ENCODE assay signal across 18 cellular contexts in the genomic region with DNA sequence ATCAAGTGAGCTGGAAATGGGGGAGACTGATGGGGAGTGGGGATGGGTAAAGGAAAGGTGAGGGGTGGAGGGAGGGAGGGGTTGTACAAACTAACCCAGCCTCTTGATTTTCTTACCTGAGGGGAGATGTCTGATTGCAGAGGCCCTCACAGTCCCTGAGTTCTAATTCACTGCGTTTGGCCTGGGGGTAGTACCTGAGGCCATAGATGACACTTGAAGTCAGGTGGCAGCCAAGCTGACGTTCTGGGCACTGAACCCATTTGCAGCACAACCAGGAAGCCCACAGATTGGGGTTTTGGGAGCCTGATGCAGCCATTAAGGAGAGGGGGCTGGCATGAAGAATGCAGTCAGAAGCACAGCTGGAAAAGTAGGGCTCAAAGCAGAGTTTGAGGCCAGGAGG.
"Had no signal": no experiment of that assay in that cellular context is flagged by ENCODE, and none has a peak within 500 bp of the region (broad histone marks: within the 10 kb centered on the region; RNA-seq: fewer than 3 reads in every experiment).

No MANE protein-coding gene starts in this region.

- DNase-seq: cerebellar nuclear complex; dermis blood vessel endothelial cell; dorsolateral prefrontal cortex; effector CD4-positive, alpha-beta T cell; effector memory CD4-positive, alpha-beta T cell; foreskin melanocyte; gastrocnemius medialis; glutamatergic neuron; heart right ventricle; hippocampal formation; left cardiac atrium; left lung; left ventricle myocardium superior; lower lobe of right lung; mucosa of descending colon had no signal

- ATAC-seq: gastrocnemius medialis, heart right ventricle, left cardiac atrium, left lung, left ventricle myocardium superior, lower lobe of right lung, mucosa of descending colon had no signal

- H3K4me3 ChIP-seq: coronary artery, dorsolateral prefrontal cortex, esophagus muscularis mucosa, gastrocnemius medialis, heart right ventricle, left lung, lower lobe of right lung, mucosa of descending colon had no signal

- H3K27me3 ChIP-seq: gastrocnemius medialis, heart right ventricle, left lung had no signal

- H3K36me3 ChIP-seq: esophagus muscularis mucosa, gastrocnemius medialis, heart right ventricle, left lung, lower lobe of right lung had no signal

- H3K9me3 ChIP-seq: esophagus muscularis mucosa, gastrocnemius medialis, heart right ventricle, left lung, lower lobe of right lung, mucosa of descending colon had no signal

- H3K27ac Mint-ChIP-seq: mesothelial cell of epicardium had no signal

- H3K27ac ChIP-seq: coronary artery, dorsolateral prefrontal cortex, esophagus muscularis mucosa, gastrocnemius medialis, heart right ventricle, left lung, lower lobe of right lung had no signal

- H3K4me3 Mint-ChIP-seq: mesothelial cell of epicardium had no signal

- H3K4me1 ChIP-seq: esophagus muscularis mucosa, gastrocnemius medialis, left lung, lower lobe of right lung had no signal
